ENCODE assay signal across 8 cellular contexts in the genomic region with DNA sequence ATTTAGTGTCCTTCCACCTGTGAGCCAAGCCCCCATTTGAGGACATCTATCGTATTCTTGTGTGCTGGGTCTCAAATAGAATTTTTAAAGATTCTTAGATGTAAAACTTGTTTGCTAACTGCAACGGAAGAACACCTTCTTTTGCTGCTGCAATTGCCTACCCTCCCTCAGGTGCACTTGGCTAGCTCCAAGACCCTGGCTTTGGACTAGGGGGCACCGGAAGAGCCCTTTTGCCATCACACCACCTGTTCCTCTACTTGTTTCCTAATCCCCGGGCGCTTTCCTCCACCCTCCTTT. TPM values are rescaled to one million over a fixed set of nuclear protein-coding genes. Genes with fewer than 3 reads are reported as not detected.
DNase-seq lines count a peak whose midpoint lies in the region; ATAC-seq and TF ChIP-seq lines count a peak whose summit lies in the region.

No MANE protein-coding gene starts in this region.

- H3K27me3 ChIP-seq in AG04450 (ENCODE audit: control insufficient read depth, insufficient read depth, low read length) (no peaks in the 10 kb centered on the region), HL-60 (ENCODE audit: insufficient read depth, poor library complexity, severe bottlenecking) (no peaks in the 10 kb centered on the region), ascending aorta (no peaks in the 10 kb centered on the region)

- H3K4me3 ChIP-seq in AG04450 (ENCODE audit: low read depth, low read length) (peak overlapping the region; percentile 63), HL-60 (replicated peaks; ENCODE audit: insufficient read depth, low read length) (peak overlapping the region; percentile 82), ascending aorta (peak overlapping the region; percentile 72 to 90), mesodermal cell (ENCODE audit: extremely low read depth, insufficient read depth, low read length, poor library complexity, severe bottlenecking) (peak overlapping the region; percentile 85)

- CTCF ChIA-PET in AG04450 (lab: Charles Lee) = interaction anchor here (0.9 to 2.4 kb wide), 3 partner anchors 11 to 16 kb away, joined by 3 to 24 read pairs (median 7); no protein-coding TSS in a partner anchor
- CTCF ChIA-PET in GM10248 (lab: Yijun Ruan, JAX) = interaction anchor here (0.7 to 3.0 kb wide), 9 partner anchors 11 to 410 kb away, joined by 3 to 33 read pairs (median 3); no protein-coding TSS in a partner anchor

- peaks cover 8 to 43% of the 10 kb centered on the region in 2 donors for H3K36me3 ChIP-seq in ascending aorta
- H3K36me3 ChIP-seq in mesodermal cell (ENCODE audit: control insufficient read depth, insufficient read depth, low read length) = peaks cover 62% of the 10 kb centered on the region

- no peak for TF ChIP-seq CTCF in AG04450 (IDR thresholded peaks at IDR 0.05; ENCODE audit: low read depth, low read length)
- no peak for TF ChIP-seq CTCF in HL-60 (IDR thresholded peaks at IDR 0.05; ENCODE audit: insufficient read depth, low read length)
- TF ChIP-seq CTCF in ascending aorta (IDR thresholded peaks at IDR 0.05) = no peak
- no peak for TF ChIP-seq CTCF in GM10248 (IDR thresholded peaks at IDR 0.05; ENCODE audit: control extremely low read depth, extremely low read depth, low read depth, missing control alignments)

- 33 to 48% methylated on average over 1 to 3 of the region's 5 CpGs for WGBS in mesodermal cell (ENCODE audit: insufficient coverage in 2 of 2), 2 experiments

- H3K9me3 ChIP-seq in AG04450 (ENCODE audit: control insufficient read depth, insufficient read depth, low read length) (no peaks in the 10 kb centered on the region; the same call in 1 of the 2 replicates), ascending aorta (no peaks in the 10 kb centered on the region), mesodermal cell (ENCODE audit: control insufficient read depth, low read length) (no peaks in the 10 kb centered on the region)

- intact Hi-C loops in ascending aorta (cut with DNase I) (loop anchor here (5.0 kb wide), 1 partner anchor 239 kb away; a partner anchor contains a TSS), Right ventricle myocardium inferior (cut with DNase I) (no loop called here)

- DNase-seq in AG04450 (ENCODE audit: low read depth, low spot score) (no peak), HL-60 (ENCODE audit: low read depth in 1 of 2, low spot score in 1 of 2) (no peak), ascending aorta (ENCODE audit: low spot score in 2 of 2) (no peak), cortex of kidney (lab: John Stamatoyannopoulos, UW) (no peak), GM10248 (ENCODE audit: extremely low spot score) (no peak), Right ventricle myocardium inferior (ENCODE audit: missing footprints) (no peak)

- H3K27ac ChIP-seq in AG04450 (ENCODE audit: low read depth, low read length) = no peak overlapping the region
- peak overlapping the region; percentile 99 for H3K27ac ChIP-seq in HL-60 (replicated peaks)
- no peak overlapping the region for H3K27ac ChIP-seq in ascending aorta
- no peak overlapping the region for H3K27ac ChIP-seq in mesodermal cell (ENCODE audit: low read depth, low read length, severe bottlenecking)

- H3K4me1 ChIP-seq in ascending aorta (peaks cover 5 to 22% of the 10 kb centered on the region in 2 donors), mesodermal cell (ENCODE audit: control insufficient read depth, insufficient read depth, low read length, poor library complexity, severe bottlenecking) (peaks cover 22% of the 10 kb centered on the region)

- ATAC-seq in GM19328 (IDR thresholded peaks at IDR 0.05; ENCODE audit: unreplicated experiment) (no peak), Right ventricle myocardium inferior (no peak)

- POLR2A ChIA-PET in AG04450 (lab: Yijun Ruan, JAX) (interaction anchor here (0.8 to 1.4 kb wide), 3 partner anchors 16 to 237 kb away, joined by 3 to 4 read pairs (median 3); a partner anchor contains a TSS), GM10248 (lab: Yijun Ruan, JAX) (interaction anchor here (1.9 kb wide), 1 partner anchor 39 kb away, joined by 6 read pairs; a partner anchor contains a TSS)

RNA-seq across cellular contexts. Expression of a gene that starts 1.1 kb away (rescaled TPM):
- 276 and 278 TPM in 2 replicates for polyA plus RNA-seq in AG04450 (2011; rRNA removed)
- 49.2 and 72.5 TPM in 2 replicates for polyA minus RNA-seq in AG04450 (2011; rRNA and poly(A)+ RNA removed)
- total RNA-seq in ascending aorta = 97.7 TPM
- 520 TPM for polyA plus RNA-seq in mesodermal cell (2013, experiment 1 of 2)
- polyA plus RNA-seq in mesodermal cell (2013, experiment 2 of 2) = 529 TPM
- total RNA-seq in Right ventricle myocardium inferior = 150 TPM

RNA-seq across cellular contexts. Expression of a gene that starts 39.0 kb away (rescaled TPM):
- polyA plus RNA-seq in AG04450 (2011; rRNA removed) = 45.0 and 51.7 TPM in 2 replicates
- polyA minus RNA-seq in AG04450 (2011; rRNA and poly(A)+ RNA removed) = 55.3 and 57.8 TPM in 2 replicates
- total RNA-seq in ascending aorta (54.2 TPM), Right ventricle myocardium inferior (25.7 TPM)
- polyA plus RNA-seq in mesodermal cell (2013, experiment 1 of 2) = 30.4 TPM
- 30.0 TPM for polyA plus RNA-seq in mesodermal cell (2013, experiment 2 of 2)

RNA-seq across cellular contexts. Expression of a gene that starts 58.4 kb away (rescaled TPM):
- 2.8 and 3.4 TPM in 2 replicates for polyA plus RNA-seq in AG04450 (2011; rRNA removed)
- 4.8 and 6.4 TPM in 2 replicates for polyA minus RNA-seq in AG04450 (2011; rRNA and poly(A)+ RNA removed)
- total RNA-seq in ascending aorta (9.6 TPM), Right ventricle myocardium inferior (6.9 TPM)
- 31.4 TPM for polyA plus RNA-seq in mesodermal cell (2013, experiment 1 of 2)
- polyA plus RNA-seq in mesodermal cell (2013, experiment 2 of 2) = 26.2 TPM
